8 cellular contexts compared by ENCODE assay signal in the genomic region with DNA sequence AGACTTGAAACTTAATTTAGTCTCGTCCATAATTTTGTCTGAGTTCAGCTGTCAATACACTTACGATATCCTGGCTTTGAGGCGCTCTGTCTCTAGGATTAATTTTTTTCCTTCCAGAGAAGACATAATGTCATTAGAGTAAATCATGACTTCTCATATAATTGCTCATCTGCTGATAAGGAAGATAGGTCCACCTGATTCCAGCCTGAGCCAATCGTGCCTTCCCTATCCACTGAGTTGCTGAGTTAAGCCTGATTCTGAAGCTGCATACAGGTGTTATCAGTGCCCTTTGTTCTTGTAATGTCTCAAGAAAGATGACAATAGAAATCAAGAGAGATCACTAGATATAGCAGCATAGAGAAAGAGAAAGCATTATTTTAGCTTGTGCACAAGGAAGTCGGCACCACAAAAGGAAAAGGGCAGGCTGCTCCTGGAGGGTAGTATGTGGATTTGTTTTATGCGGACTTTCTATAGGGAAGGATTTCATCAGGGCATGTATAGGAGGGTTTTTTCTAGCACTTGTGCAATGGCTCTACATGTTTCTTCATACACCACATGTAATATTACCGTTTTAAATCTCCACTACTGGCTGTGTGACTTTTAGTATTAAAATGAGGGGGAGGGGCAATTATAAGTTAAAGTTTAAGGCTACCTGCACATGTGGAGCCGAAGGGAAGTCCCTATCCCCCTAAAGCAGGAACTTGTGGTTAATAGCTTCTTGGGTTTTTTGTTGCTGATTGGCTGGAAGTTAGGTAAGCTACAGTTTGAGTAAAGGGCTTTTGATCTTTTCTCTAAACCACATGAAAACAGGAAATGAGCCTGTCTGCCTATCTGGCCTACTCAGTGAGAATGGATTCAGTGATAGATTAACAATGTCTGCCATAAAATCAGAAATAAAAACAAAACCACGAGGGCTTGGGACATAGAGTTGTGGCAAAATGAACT.
DNase-seq lines count a peak whose midpoint lies in the region; ATAC-seq and TF ChIP-seq lines count a peak whose summit lies in the region.

No MANE protein-coding gene starts in this region.

- H3K27me3 ChIP-seq in GM06990 (replicated peaks; ENCODE audit: control insufficient read depth, insufficient read depth, low read length) (no peaks in the 10 kb centered on the region), HL-60 (ENCODE audit: insufficient read depth, poor library complexity, severe bottlenecking) (no peaks in the 10 kb centered on the region)

- H3K27ac ChIP-seq in HL-60 (replicated peaks): peak overlapping the region; percentile 68

- peak; percentile 35 for DNase-seq in GM06990 (ENCODE audit: extremely low read depth, insufficient read length)
- peak; percentile 67 to 90 for DNase-seq in HL-60 (ENCODE audit: low read depth in 1 of 2, low spot score in 1 of 2)
- DNase-seq in activated CD4-positive, alpha-beta T cell treated with anti-CD3 and anti-CD28 coated beads, Interleukin-2, amount 50 U/mL, for 1 hour: peak; percentile 25
- peak; percentile 47 for DNase-seq in medulla oblongata (ENCODE audit: extremely low spot score)
- no peak for DNase-seq in COR-L47 (lab: John Stamatoyannopoulos, UW)
- no peak for DNase-seq in NCI-H774 (lab: John Stamatoyannopoulos, UW)
- no peak for DNase-seq in DMS114 treated with DMSO at 0.1 percent for 48 hours (lab: John Stamatoyannopoulos, UW; ENCODE audit: unreplicated experiment)

- peak; percentile 99 for ATAC-seq in GM21526 (IDR thresholded peaks at IDR 0.05; ENCODE audit: low FRiP score, unreplicated experiment)

- no peaks in the 10 kb centered on the region for H3K36me3 ChIP-seq in GM06990 (ENCODE audit: control insufficient read depth, insufficient read depth, low read length)

- no peak for TF ChIP-seq CTCF in GM06990 (IDR thresholded peaks at IDR 0.05; ENCODE audit: insufficient read depth, low read length, poor library complexity, severe bottlenecking)
- no peak for TF ChIP-seq CTCF in HL-60 (IDR thresholded peaks at IDR 0.05; ENCODE audit: insufficient read depth, low read length)

- no peak overlapping the region for H3K4me3 ChIP-seq in GM06990 (replicated peaks; ENCODE audit: low read depth, low read length)
- peak overlapping the region; percentile 18 for H3K4me3 ChIP-seq in HL-60 (replicated peaks; ENCODE audit: insufficient read depth, low read length)

Comparison
In these comparisons a context has a peak if more than half of its experiments do, and no peak if none do; other contexts are left out.
1. DNase-seq: peak in GM06990 (single experiment), HL-60 (2 of 2), activated CD4-positive, alpha-beta T cell treated with anti-CD3 and anti-CD28 coated beads, Interleukin-2, amount 50 U/mL, for 1 hour (single experiment) and medulla oblongata (single experiment); none in COR-L47 (single experiment), NCI-H774 (single experiment) and DMS114 treated with DMSO at 0.1 percent for 48 hours (single experiment).